Comparison of ENCODE assay signal across 16 cellular contexts in the genomic region with DNA sequence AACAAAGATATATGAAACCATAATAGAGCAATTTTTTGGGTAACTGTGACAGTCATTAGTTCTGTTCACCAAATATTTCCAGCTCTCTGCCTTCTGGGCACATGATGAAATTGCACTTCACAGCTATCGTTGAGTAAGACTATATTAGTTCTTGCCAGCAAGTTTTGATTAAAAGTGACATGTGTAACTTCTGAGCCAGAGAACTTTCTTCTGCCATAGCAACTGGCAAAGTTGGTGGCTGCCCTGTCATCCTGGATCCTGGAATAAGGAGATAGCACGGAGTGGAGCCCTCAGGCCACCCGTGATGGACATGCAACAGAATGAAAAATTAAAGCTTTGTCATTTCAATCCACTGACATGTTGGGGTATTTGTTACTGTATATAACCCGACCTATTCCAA.
"Had no signal": no experiment of that assay in that cellular context is flagged by ENCODE, and none has a peak within 500 bp of the region (broad histone marks: within the 10 kb centered on the region; RNA-seq: fewer than 3 reads in every experiment).

No MANE protein-coding gene starts in this region.

- H3K27ac ChIP-seq: body of pancreas, pancreas, thyroid gland, WERI-Rb-1 had no signal

- H3K4me1 ChIP-seq: body of pancreas, thyroid gland had no signal

- H3K9me3 ChIP-seq: body of pancreas, pancreas, thyroid gland had no signal

- DNase-seq: activated CD4-positive, alpha-beta T cell treated with anti-CD3 and anti-CD28 coated beads, Interleukin-2, amount 50 U/mL, for 4 hours; activated gamma-delta T cell treated with Interleukin-2 at 50 U/mL for 16 hours; amygdala; caudate nucleus; endodermal cell; kidney; mesendoderm; natural killer cell; stimulated activated CD4-positive, alpha-beta T cell treated with anti-CD3 and anti-CD28 coated beads, Interleukin-12 subunit alpha, Interleukin-12 subunit beta, amount 100 ng/mL, for 4 hours; stimulated activated CD4-positive, alpha-beta T cell treated with anti-CD3 and anti-CD28 coated beads, Interleukin-1b, Interleukin-23, amount 100 ng/mL, for 48 hours; stimulated activated naive CD4-positive, alpha-beta T cell treated with Interleukin-2 at 50 U/mL for 16 hours; thyroid gland; WERI-Rb-1 had no signal

- ATAC-seq: activated naive CD4-positive, alpha-beta T cell treated with anti-CD3 and anti-CD28 coated beads, Interleukin-2, amount 50 U/mL, for 72 hours; body of pancreas; natural killer cell had no signal

- H3K27me3 ChIP-seq: body of pancreas, pancreas, thyroid gland had no signal

- H3K36me3 ChIP-seq: pancreas, thyroid gland, WERI-Rb-1 had no signal

- H3K4me3 ChIP-seq: body of pancreas, pancreas, thyroid gland had no signal
